Comparison of ENCODE assay signal across 1 cellular context in the genomic region with DNA sequence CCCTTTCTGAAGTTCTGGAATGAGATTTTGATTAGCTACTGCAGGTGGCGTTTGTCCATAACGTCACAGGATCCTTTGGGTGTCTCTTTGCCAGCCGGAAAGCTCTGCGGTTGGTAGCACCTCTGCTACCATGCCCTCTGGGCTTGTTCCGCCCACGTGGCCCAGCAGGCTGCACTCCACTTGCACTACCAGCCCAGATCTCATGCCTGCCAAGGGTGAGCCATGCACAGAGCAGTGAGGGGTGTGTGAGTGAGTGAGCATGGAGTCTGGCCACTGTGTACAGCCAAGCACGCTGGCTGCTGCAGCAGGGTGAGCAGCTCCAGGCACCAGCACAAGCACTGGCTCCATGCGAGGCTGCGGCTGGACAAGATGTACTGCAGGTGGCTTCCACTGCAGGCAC.
TF ChIP-seq lines count a peak whose summit lies in the region.

No MANE protein-coding gene starts in this region.

TF ChIP-seq in HEK293T, 16 proteins besides CTCF, POLR2A, EP300 and RAD21:
- TF ChIP-seq TARDBP (IDR thresholded peaks at IDR 0.05) = no peak
- TF ChIP-seq ARNT (IDR thresholded peaks at IDR 0.05) = no peak
- TF ChIP-seq FOXM1 (IDR thresholded peaks at IDR 0.05; ENCODE audit: borderline replicate concordance) = no peak
- no peak for TF ChIP-seq PKNOX1 (IDR thresholded peaks at IDR 0.05)
